ENCODE assay signal across 10 cellular contexts in genomic region chr5:154603978-154604679, GRCh38.
DNase-seq lines count a peak whose midpoint lies in the region; ATAC-seq and TF ChIP-seq lines count a peak whose summit lies in the region.
"Had no signal": no experiment of that assay in that cellular context is flagged by ENCODE, and none has a peak within 500 bp of the region (broad histone marks: within the 10 kb centered on the region; RNA-seq: fewer than 3 reads in every experiment).

No MANE protein-coding gene starts in this region.

- peak overlapping the region; percentile 0; the same call in 1 of the 2 replicates for H3K4me3 ChIP-seq in SJSA1
- peak overlapping the region in 8 of 12 donors; percentile 8 to 34 (median 24) for H3K4me3 ChIP-seq in heart left ventricle
- no peak overlapping the region for H3K4me3 ChIP-seq in psoas muscle
- H3K4me3 ChIP-seq in MG63, result no peak overlapping the region

- DNase-seq in GM03348 (ENCODE audit: low spot score) (peak; percentile 66), SJSA1 (ENCODE audit: low read depth in 1 of 2, low spot score in 2 of 2) (peak; percentile 94 to 96), heart left ventricle (peak in 4 of 5 donors; percentile 25 to 67 (median 53)), psoas muscle (no peak), COR-L47 (lab: John Stamatoyannopoulos, UW) (no peak), MG63 (no peak)
- DNase-seq in stimulated activated CD4-positive, alpha-beta T cell treated with anti-CD3 and anti-CD28 coated beads, Interleukin-4, amount 100 ng/mL, for 24 hours, result no peak
- DNase-seq: kidney; stimulated activated CD4-positive, alpha-beta T cell treated with anti-CD3 and anti-CD28 coated beads, Interleukin-4, amount 100 ng/mL, for 1 hour had no signal

- H3K9me3 ChIP-seq in SJSA1 (replicated peaks) (no peaks in the 10 kb centered on the region), heart left ventricle (no peaks in the 10 kb centered on the region), psoas muscle (no peaks in the 10 kb centered on the region), MG63 (no peaks in the 10 kb centered on the region)

- WGBS in heart left ventricle, 4 donors, result 4 to 8% (median 5%) methylated on average over 9 to 20 of the region's 20 CpGs
- 7 to 9% (median 7%) methylated on average over 20 of the region's 20 CpGs for WGBS in psoas muscle, 3 donors

- H3K4me1 ChIP-seq in SJSA1 (replicated peaks) (peaks cover 62% of the 10 kb centered on the region), heart left ventricle (peaks cover 0 to 7% (median 0%) of the 10 kb centered on the region in 12 donors), psoas muscle (no peaks in the 10 kb centered on the region)

- no peak for TF ChIP-seq POLR2A in heart left ventricle (IDR thresholded peaks at IDR 0.05)

- peak overlapping the region; percentile 44 for H3K27ac ChIP-seq in SJSA1
- H3K27ac ChIP-seq in heart left ventricle, result no peak overlapping the region
- H3K27ac ChIP-seq in psoas muscle, result no peak overlapping the region

- ATAC-seq in heart left ventricle (peak in 3 of 4 donors; percentile 77 to 80 (median 79)), psoas muscle (peak in 3 of 4 donors; percentile 58 to 65 (median 58)), HG03135 (IDR thresholded peaks at IDR 0.05; ENCODE audit: unreplicated experiment) (no peak)

- TF ChIP-seq CTCF in heart left ventricle (IDR thresholded peaks at IDR 0.05) (no peak), psoas muscle (IDR thresholded peaks at IDR 0.05) (no peak)

- intact Hi-C loops in heart left ventricle (cut with DNase I), result loop anchor here in 2 of 10 donors (10.0 kb wide), 2 partner anchors 79 to 629 kb away; no protein-coding TSS in a partner anchor
- intact Hi-C loops in psoas muscle (cut with DNase I), result loop anchor here in 1 of 2 donors (10.0 kb wide), 1 partner anchor 89 kb away; no protein-coding TSS in a partner anchor

- H3K27me3 ChIP-seq in SJSA1 (replicated peaks) (no peaks in the 10 kb centered on the region), heart left ventricle (peaks cover 0 to 34% (median 7%) of the 10 kb centered on the region in 9 donors), psoas muscle (ENCODE audit: insufficient read depth in 3 of 3, low read length in 2 of 3) (peaks cover 3 to 7% (median 6%) of the 10 kb centered on the region in 3 donors), MG63 (peaks cover 6% of the 10 kb centered on the region)

- H3K36me3 ChIP-seq in SJSA1 (no peaks in the 10 kb centered on the region), heart left ventricle (no peaks in the 10 kb centered on the region), psoas muscle (ENCODE audit: insufficient read depth in 1 of 2, low read depth in 1 of 2) (no peaks in the 10 kb centered on the region), MG63 (no peaks in the 10 kb centered on the region)

Comparison
In these comparisons a context has a peak if more than half of its experiments do, and no peak if none do; other contexts are left out.
1. DNase-seq: peak in GM03348 (single experiment), SJSA1 (2 of 2) and heart left ventricle (4 of 5); none in psoas muscle (0 of 2), stimulated activated CD4-positive, alpha-beta T cell treated with anti-CD3 and anti-CD28 coated beads, Interleukin-4, amount 100 ng/mL, for 24 hours (single experiment), COR-L47 (single experiment) and MG63 (single experiment).
2. H3K4me3 ChIP-seq: peak in SJSA1 (single experiment) and heart left ventricle (8 of 12); none in psoas muscle (single experiment) and MG63 (single experiment).